26 cellular contexts compared by ENCODE assay signal in genomic region chr22:32701021-32701420, GRCh38.
DNase-seq lines count a peak whose midpoint lies in the region; ATAC-seq, FAIRE-seq and TF ChIP-seq lines count a peak whose summit lies in the region.
"Had no signal": no experiment of that assay in that cellular context is flagged by ENCODE, and none has a peak within 500 bp of the region (broad histone marks: within the 10 kb centered on the region; RNA-seq: fewer than 3 reads in every experiment).

No MANE protein-coding gene starts in this region.

- peaks cover 0 to 23% (median 9%) of the 10 kb centered on the region in 4 donors for H3K4me1 ChIP-seq in sigmoid colon

- no peaks in the 10 kb centered on the region for H3K4me1 Mint-ChIP-seq in activated CD4-positive, alpha-beta memory T cell treated with anti-CD3 and anti-CD28 coated beads for 36 hours (ENCODE audit: low read depth)
- H3K4me1 Mint-ChIP-seq: activated CD4-positive, alpha-beta T cell treated with anti-CD3 and anti-CD28 coated beads for 36 hours; activated naive CD4-positive, alpha-beta T cell treated with anti-CD3 and anti-CD28 coated beads, Interleukin-2, amount 50 U/mL, for 24 hours; naive thymus-derived CD4-positive, alpha-beta T cell had no signal

- H3K27ac ChIP-seq in sigmoid colon, result peak overlapping the region; percentile 22 to 73 (median 37)
- H3K27ac ChIP-seq: C4-2B, SJSA1 had no signal

- H3K27me3 Mint-ChIP-seq in activated CD4-positive, alpha-beta memory T cell treated with anti-CD3 and anti-CD28 coated beads for 36 hours, result peaks cover 33% of the 10 kb centered on the region

- TF ChIP-seq CTCF in fibroblast of mammary gland (conservative IDR thresholded peaks at IDR 0.05; ENCODE audit: control insufficient read depth, insufficient read depth, low read depth, low read length), result no peak
- TF ChIP-seq CTCF in sigmoid colon (IDR thresholded peaks at IDR 0.05), result no peak
- no peak for TF ChIP-seq CTCF in GM10266 (IDR thresholded peaks at IDR 0.05; ENCODE audit: control insufficient read depth, insufficient read depth, low read depth, missing control alignments)

- FAIRE-seq in RCC 7860 (lab: Jason Lieb, UNC), result no peak
- FAIRE-seq: H1 had no signal

- POLR2A ChIA-PET in activated CD4-positive, alpha-beta memory T cell treated with anti-CD3 and anti-CD28 coated beads for 36 hours (lab: Charles Lee), result no interaction called here

- no peak overlapping the region for H3K27ac Mint-ChIP-seq in activated CD4-positive, alpha-beta memory T cell treated with anti-CD3 and anti-CD28 coated beads for 36 hours
- H3K27ac Mint-ChIP-seq: activated CD4-positive, alpha-beta T cell treated with anti-CD3 and anti-CD28 coated beads for 36 hours; activated naive CD4-positive, alpha-beta T cell treated with anti-CD3 and anti-CD28 coated beads, Interleukin-2, amount 50 U/mL, for 24 hours; activated T-cell treated with anti-CD3 and anti-CD28 coated beads, Interleukin-2, amount 50 U/mL, for 72 hours; naive thymus-derived CD4-positive, alpha-beta T cell; stimulated activated naive CD8-positive, alpha-beta T cell treated with anti-CD3 and anti-CD28 coated beads, Interleukin-15, Interleukin-2, amounts not matched to agents 100 ng/mL and 50 ng/mL, for 24 hours had no signal

- CTCF ChIA-PET in activated CD4-positive, alpha-beta memory T cell treated with anti-CD3 and anti-CD28 coated beads for 36 hours (lab: Charles Lee), result no interaction called here

- H3K9me3 Mint-ChIP-seq in activated CD4-positive, alpha-beta memory T cell treated with anti-CD3 and anti-CD28 coated beads for 36 hours, result peaks cover 11% of the 10 kb centered on the region

- TF ChIP-seq POLR2A in sigmoid colon (IDR thresholded peaks at IDR 0.05), result no peak

- intact Hi-C loops in sigmoid colon (cut with DNase I), result no loop called here
- intact Hi-C loops in activated CD4-positive, alpha-beta memory T cell treated with anti-CD3 and anti-CD28 coated beads for 36 hours (cut with micrococcal nuclease), result no loop called here

- H3K36me3 ChIP-seq in sigmoid colon, result no peaks in the 10 kb centered on the region
- H3K36me3 ChIP-seq: SJSA1 had no signal

- H3K4me3 ChIP-seq in fibroblast of mammary gland (ENCODE audit: control insufficient read depth, low read depth, low read length) (no peak overlapping the region), sigmoid colon (no peak overlapping the region)
- H3K4me3 ChIP-seq: SJSA1 had no signal

- H3K4me3 Mint-ChIP-seq in activated CD4-positive, alpha-beta memory T cell treated with anti-CD3 and anti-CD28 coated beads for 36 hours, result no peak overlapping the region
- H3K4me3 Mint-ChIP-seq: activated CD4-positive, alpha-beta T cell treated with anti-CD3 and anti-CD28 coated beads for 36 hours; activated naive CD4-positive, alpha-beta T cell treated with anti-CD3 and anti-CD28 coated beads, Interleukin-2, amount 50 U/mL, for 24 hours; activated T-cell treated with anti-CD3 and anti-CD28 coated beads, Interleukin-2, amount 50 U/mL, for 72 hours; naive thymus-derived CD4-positive, alpha-beta T cell; stimulated activated naive CD8-positive, alpha-beta T cell treated with anti-CD3 and anti-CD28 coated beads, Interleukin-15, Interleukin-2, amounts not matched to agents 100 ng/mL and 50 ng/mL, for 24 hours had no signal

- H3K9me3 ChIP-seq in sigmoid colon, result peaks cover 0 to 12% (median under 1%) of the 10 kb centered on the region in 4 donors

- no peak for TF ChIP-seq EP300 in sigmoid colon (IDR thresholded peaks at IDR 0.05)

- no peak for ATAC-seq in GM21367 (IDR thresholded peaks at IDR 0.05; ENCODE audit: unreplicated experiment)
- ATAC-seq: activated CD4-positive, alpha-beta T cell treated with anti-CD3 and anti-CD28 coated beads for 36 hours; activated T-cell treated with anti-CD3 and anti-CD28 coated beads, Interleukin-2, amount 50 U/mL, for 72 hours; naive thymus-derived CD4-positive, alpha-beta T cell; PC-3 had no signal

- H3K36me3 Mint-ChIP-seq in activated CD4-positive, alpha-beta memory T cell treated with anti-CD3 and anti-CD28 coated beads for 36 hours, result peaks cover 2% of the 10 kb centered on the region

- no peaks in the 10 kb centered on the region for H3K27me3 ChIP-seq in sigmoid colon
- H3K27me3 ChIP-seq: SJSA1 had no signal

- DNase-seq in ELR (ENCODE audit: low read depth) (peak; percentile 46), amniotic epithelial cell (ENCODE audit: low read depth) (peak; percentile 77), fibroblast of mammary gland (ENCODE audit: low read depth) (peak; percentile 79), sigmoid colon (no peak), RCC 7860 (ENCODE audit: low spot score) (no peak), GM10266 (ENCODE audit: extremely low spot score) (no peak)
- no peak for DNase-seq in activated CD4-positive, alpha-beta memory T cell treated with anti-CD3 and anti-CD28 coated beads for 36 hours
- DNase-seq: ACHN; activated CD4-positive, alpha-beta T cell treated with anti-CD3 and anti-CD28 coated beads for 36 hours; activated T-cell treated with anti-CD3 and anti-CD28 coated beads, Interleukin-2, amount 50 U/mL, for 72 hours; Calu3; Karpas-422; mesendoderm; naive thymus-derived CD4-positive, alpha-beta T cell; NCI-H1048; NCI-H1930; NCI-H345; occipital lobe; PC-3; retina had no signal

Comparison
In these comparisons a context has a peak if more than half of its experiments do, and no peak if none do; other contexts are left out.
1. DNase-seq: peak in ELR (single experiment), amniotic epithelial cell (single experiment) and fibroblast of mammary gland (single experiment); none in sigmoid colon (single experiment), RCC 7860 (single experiment), GM10266 (single experiment) and activated CD4-positive, alpha-beta memory T cell treated with anti-CD3 and anti-CD28 coated beads for 36 hours (single experiment).